15 cellular contexts compared by ENCODE assay signal in genomic region chr2:54239427-54239826, GRCh38. TPM values are rescaled to one million over a fixed set of nuclear protein-coding genes. Genes with fewer than 3 reads are reported as not detected.
DNase-seq lines count a peak whose midpoint lies in the region; ATAC-seq and TF ChIP-seq lines count a peak whose summit lies in the region.
"Had no signal": no experiment of that assay in that cellular context is flagged by ENCODE, and none has a peak within 500 bp of the region (broad histone marks: within the 10 kb centered on the region; RNA-seq: fewer than 3 reads in every experiment).

No MANE protein-coding gene starts in this region.

- H3K27me3 Mint-ChIP-seq in nephron progenitor cell (ENCODE audit: low read depth, poor library complexity): no peaks in the 10 kb centered on the region

- peak overlapping the region; percentile 20 for H3K27ac Mint-ChIP-seq in nephron progenitor cell

- no peak for ATAC-seq in HG02763 (IDR thresholded peaks at IDR 0.05; ENCODE audit: unreplicated experiment)
- no peak for ATAC-seq in left colon
- ATAC-seq: upper lobe of right lung had no signal

- H3K36me3 Mint-ChIP-seq in nephron progenitor cell (ENCODE audit: low read depth): peaks cover 12% of the 10 kb centered on the region

- H3K9me3 ChIP-seq in HEK293 (ENCODE audit: control insufficient read depth, insufficient read depth, low read depth, low read length): no peaks in the 10 kb centered on the region
- H3K9me3 ChIP-seq: upper lobe of right lung had no signal

- peaks cover 14% of the 10 kb centered on the region for H3K4me1 Mint-ChIP-seq in nephron progenitor cell

- intact Hi-C loops in left colon (cut with DNase I, micrococcal nuclease): no loop called here

- DNase-seq in AG08396 (ENCODE audit: low spot score) (peak; percentile 50), astrocyte of the cerebellum (ENCODE audit: low read depth) (peak; percentile 83), nephron progenitor cell (no peak), Kasumi-1 (lab: John Stamatoyannopoulos, UW) (no peak), GDM1 (lab: John Stamatoyannopoulos, UW) (no peak), left colon (no peak)
- DNase-seq: activated CD4-positive, alpha-beta T cell treated with anti-CD3 and anti-CD28 coated beads, Interleukin-2, amount 50 U/mL, for 1 hour; activated gamma-delta T cell; dorsolateral prefrontal cortex; NCI-H82; upper lobe of right lung had no signal

- H3K4me1 ChIP-seq in HEK293 (ENCODE audit: control insufficient read depth, insufficient read depth, low read length): no peaks in the 10 kb centered on the region

- no peak overlapping the region for H3K4me3 Mint-ChIP-seq in nephron progenitor cell

- in situ Hi-C loops in astrocyte of the cerebellum (cut with HindIII; ENCODE audit: low sequenced_read_pairs): no loop called here

- POLR2A ChIA-PET in HEK293 (lab: Yijun Ruan, JAX): interaction anchor here (1.0 kb wide), 1 partner anchor 11 kb away, joined by 3 read pairs; no protein-coding TSS in a partner anchor

- H3K27ac ChIP-seq in HEK293 (ENCODE audit: extremely low read depth, low read depth, low read length): no peak overlapping the region
- H3K27ac ChIP-seq: SK-N-MC, upper lobe of right lung had no signal

- TF ChIP-seq CTCF in HEK293 (tag by site-specific recombination; IDR thresholded peaks at IDR 0.05) (no peak), astrocyte of the cerebellum (IDR thresholded peaks at IDR 0.05; ENCODE audit: low read depth, low read length, missing control alignments) (no peak), nephron progenitor cell (IDR thresholded peaks at IDR 0.05) (no peak)

- no peaks in the 10 kb centered on the region for H3K36me3 ChIP-seq in HEK293 (ENCODE audit: control insufficient read depth in 2 of 2, insufficient read depth in 1 of 2, low read length in 2 of 2)
- H3K36me3 ChIP-seq: upper lobe of right lung had no signal

- H3K9me3 Mint-ChIP-seq in nephron progenitor cell: peaks cover 18% of the 10 kb centered on the region

- no peak overlapping the region for H3K4me3 ChIP-seq in HEK293 (ENCODE audit: low read depth, low read length)
- no peak overlapping the region for H3K4me3 ChIP-seq in astrocyte of the cerebellum (ENCODE audit: low read depth, low read length)
- H3K4me3 ChIP-seq: dorsolateral prefrontal cortex, SK-N-MC, upper lobe of right lung had no signal

- CTCF ChIA-PET in HEK293 (lab: Yijun Ruan, JAX): interaction anchor here (0.5 to 1.3 kb wide), 3 partner anchors 24 to 397 kb away, joined by 3 read pairs; no protein-coding TSS in a partner anchor

TF ChIP-seq in HEK293, 187 proteins besides CTCF, POLR2A, EP300 and RAD21:
- TF ChIP-seq ZNF354C (tag by site-specific recombination; IDR thresholded peaks at IDR 0.05; ENCODE audit: borderline replicate concordance, low read depth) (no peak), ZNF146 (tag by site-specific recombination; IDR thresholded peaks at IDR 0.05) (no peak), ZIC2 (tag by site-specific recombination; IDR thresholded peaks at IDR 0.05) (peak; percentile 42), GLIS1 (tag by site-specific recombination; IDR thresholded peaks at IDR 0.05) (peak; percentile 83), ZNF138 (tag by site-specific recombination; IDR thresholded peaks at IDR 0.05; ENCODE audit: borderline replicate concordance) (no peak), WT1 (tag by site-specific recombination; IDR thresholded peaks at IDR 0.05) (peak; percentile 43; the same call in 1 of the 2 replicates), ZNF292 (tag by site-specific recombination; IDR thresholded peaks at IDR 0.05; ENCODE audit: borderline replicate concordance, low read depth) (no peak)
- TF ChIP-seq, protein P1, sequence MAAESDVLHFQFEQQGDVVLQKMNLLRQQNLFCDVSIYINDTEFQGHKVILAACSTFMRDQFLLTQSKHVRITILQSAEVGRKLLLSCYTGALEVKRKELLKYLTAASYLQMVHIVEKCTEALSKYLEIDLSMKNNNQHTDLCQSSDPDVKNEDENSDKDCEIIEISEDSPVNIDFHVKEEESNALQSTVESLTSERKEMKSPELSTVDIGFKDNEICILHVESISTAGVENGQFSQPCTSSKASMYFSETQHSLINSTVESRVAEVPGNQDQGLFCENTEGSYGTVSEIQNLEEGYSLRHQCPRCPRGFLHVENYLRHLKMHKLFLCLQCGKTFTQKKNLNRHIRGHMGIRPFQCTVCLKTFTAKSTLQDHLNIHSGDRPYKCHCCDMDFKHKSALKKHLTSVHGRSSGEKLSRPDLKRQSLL (tag by site-specific recombination; IDR thresholded peaks at IDR 0.05): peak; percentile 44; the same call in 1 of the 2 replicates

RNA-seq across cellular contexts. Expression of gene TSPYL6, which starts 16.6 kb away (rescaled TPM):
- not detected for total RNA-seq in left colon
- total RNA-seq: pulmonary artery endothelial cell, upper lobe of right lung had no signal

Comparison
In these comparisons a context has a peak if more than half of its experiments do, and no peak if none do; other contexts are left out.
1. DNase-seq: peak in AG08396 (single experiment) and astrocyte of the cerebellum (single experiment); none in nephron progenitor cell (single experiment), Kasumi-1 (0 of 2), GDM1 (single experiment) and left colon (0 of 2).